Comparison of ENCODE assay signal across 10 cellular contexts in the genomic region with DNA sequence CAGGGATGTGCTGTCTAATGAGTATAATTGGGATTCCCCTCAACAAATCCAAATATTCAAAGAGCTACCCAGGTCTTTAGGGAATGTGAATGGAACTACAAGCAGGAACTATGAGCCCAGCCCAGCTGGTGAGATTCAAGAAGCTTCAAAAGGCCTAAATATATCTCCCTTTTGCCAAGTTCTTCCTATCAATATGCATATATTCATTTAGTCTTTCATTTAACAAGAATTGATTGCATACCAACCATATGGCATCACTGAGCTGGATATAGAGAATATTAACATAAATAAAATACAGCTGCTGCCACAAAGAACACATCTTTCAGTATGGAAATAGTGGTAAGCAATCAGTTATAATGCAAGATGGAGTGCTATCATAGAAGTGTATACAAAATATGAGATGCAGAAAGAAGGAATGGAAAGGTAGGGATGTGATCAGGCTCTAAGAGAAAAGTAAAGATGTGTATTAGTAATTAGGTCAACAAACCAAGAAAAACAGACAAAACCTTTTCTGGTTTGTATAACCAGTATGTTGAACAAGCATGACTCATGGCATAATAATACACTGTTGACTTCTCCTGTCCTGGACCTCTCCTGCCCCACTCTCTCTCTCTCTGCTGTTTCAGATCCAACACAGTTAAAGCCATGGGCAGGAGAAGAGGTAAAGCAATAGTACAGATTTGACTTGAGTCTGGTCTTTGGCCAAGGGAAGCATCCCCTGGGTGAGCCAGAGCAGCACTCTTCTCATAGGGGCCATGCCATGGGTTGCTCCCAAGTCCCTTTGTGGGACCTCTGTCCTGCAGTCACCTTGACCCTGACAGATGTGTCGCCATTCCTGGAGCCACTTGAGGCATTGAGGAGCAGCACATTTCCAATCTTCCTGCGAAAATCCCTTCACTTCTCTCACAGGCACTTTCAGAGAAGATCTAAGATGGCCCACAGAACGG. TPM values are rescaled to one million over a fixed set of nuclear protein-coding genes. Genes with fewer than 3 reads are reported as not detected.
DNase-seq lines count a peak whose midpoint lies in the region; ATAC-seq and TF ChIP-seq lines count a peak whose summit lies in the region.
"Had no signal": no experiment of that assay in that cellular context is flagged by ENCODE, and none has a peak within 500 bp of the region (broad histone marks: within the 10 kb centered on the region; RNA-seq: fewer than 3 reads in every experiment).

No MANE protein-coding gene starts in this region.

- H3K27ac ChIP-seq in SK-N-MC (peak overlapping the region; percentile 91), fibroblast of lung (ENCODE audit: insufficient read depth, low read length) (peak overlapping the region; percentile 83), psoas muscle (peak overlapping the region; percentile 75)

- H3K27me3 ChIP-seq in fibroblast of lung (ENCODE audit: control insufficient read depth, insufficient read depth, low read length) (no peaks in the 10 kb centered on the region), psoas muscle (ENCODE audit: insufficient read depth in 3 of 3, low read length in 2 of 3) (no peaks in the 10 kb centered on the region)

- H3K4me2 ChIP-seq in fibroblast of lung (ENCODE audit: extremely low read depth, insufficient read depth, low read length) = peak overlapping the region; percentile 78

- H3K4me1 ChIP-seq in fibroblast of lung (ENCODE audit: control insufficient read depth, extremely low read depth, insufficient read depth, low read length) (peaks cover 51% of the 10 kb centered on the region), psoas muscle (peaks cover 31% of the 10 kb centered on the region)

- no peaks in the 10 kb centered on the region for H3K36me3 ChIP-seq in SK-N-MC (ENCODE audit: insufficient read depth, low read length)
- no peaks in the 10 kb centered on the region for H3K36me3 ChIP-seq in fibroblast of lung (ENCODE audit: control insufficient read depth, insufficient read depth, low read length)
- H3K36me3 ChIP-seq in psoas muscle (ENCODE audit: insufficient read depth in 1 of 2, low read depth in 1 of 2) = no peaks in the 10 kb centered on the region

- ATAC-seq in psoas muscle = no peak
- ATAC-seq in HG03469 (IDR thresholded peaks at IDR 0.05; ENCODE audit: unreplicated experiment) = no peak
- no peak for ATAC-seq in GM21619 (IDR thresholded peaks at IDR 0.05; ENCODE audit: unreplicated experiment)

- no peaks in the 10 kb centered on the region for H4K20me1 ChIP-seq in fibroblast of lung (ENCODE audit: control insufficient read depth, extremely low read depth, insufficient read depth, low read length)

- no peaks in the 10 kb centered on the region for H3K79me2 ChIP-seq in fibroblast of lung (ENCODE audit: control insufficient read depth, insufficient read depth, low read length)

- no peak overlapping the region for H2AFZ ChIP-seq in fibroblast of lung (ENCODE audit: low read length)

- no peaks in the 10 kb centered on the region for H3K9me3 ChIP-seq in SK-N-MC (ENCODE audit: low read depth, low read length)
- no peaks in the 10 kb centered on the region for H3K9me3 ChIP-seq in fibroblast of lung (ENCODE audit: control insufficient read depth, insufficient read depth, low read depth, low read length)
- H3K9me3 ChIP-seq in psoas muscle = no peaks in the 10 kb centered on the region

- H3K9ac ChIP-seq in SK-N-MC (ENCODE audit: insufficient read length) = peak overlapping the region; percentile 1
- H3K9ac ChIP-seq in fibroblast of lung (ENCODE audit: insufficient read depth, low read length) = no peak overlapping the region

- 84 to 97% (median 96%) methylated on average over 3 of the region's 3 CpGs for WGBS in psoas muscle, 3 donors

- DNase-seq in EH (ENCODE audit: low read depth) (peak; percentile 91), SK-N-MC (ENCODE audit: low read depth, low spot score) (no peak), fibroblast of lung (ENCODE audit: low read depth in 2 of 2) (peak; percentile 74 to 95), psoas muscle (no peak), NOMO-1 (lab: John Stamatoyannopoulos, UW; ENCODE audit: unreplicated experiment in 2 of 2) (no peak), SHP77 (lab: John Stamatoyannopoulos, UW) (no peak)
- DNase-seq: central memory CD4-positive, alpha-beta T cell; SHP77 treated with DMSO at 0.1 percent for 48 hours had no signal

- intact Hi-C loops in psoas muscle (cut with DNase I) = loop anchor here in 1 of 2 donors (5.0 kb wide), 1 partner anchor 69 kb away; the partner anchor contains the start of gene ME3

- TF ChIP-seq CTCF in fibroblast of lung (conservative IDR thresholded peaks at IDR 0.05 in 1 of 2, IDR thresholded peaks at IDR 0.05 in 1 of 2; ENCODE audit: low read depth in 1 of 2, low read length in 2 of 2) (no peak), psoas muscle (IDR thresholded peaks at IDR 0.05) (no peak)

- no peak overlapping the region for H3K4me3 ChIP-seq in SK-N-MC
- H3K4me3 ChIP-seq in fibroblast of lung (replicated peaks in 1 of 4; ENCODE audit: control extremely low read depth in 1 of 4, insufficient read depth in 1 of 4, low read depth in 3 of 4, low read length in 4 of 4) = no peak overlapping the region
- no peak overlapping the region for H3K4me3 ChIP-seq in psoas muscle

RNA-seq across cellular contexts. Expression of gene PRSS23, which starts 58.6 kb away (rescaled TPM):
- total RNA-seq in fibroblast of lung = 141 and 194 TPM in 2 replicates
- 147 and 151 TPM in 2 replicates for polyA plus RNA-seq in fibroblast of lung
- polyA plus RNA-seq in fibroblast of lung (2012) = 90.6 and 123 TPM in 2 replicates
- 77.1 and 107 TPM in 2 replicates for polyA minus RNA-seq in fibroblast of lung (ENCODE audit: low replicate concordance)
- total RNA-seq in psoas muscle = 10 to 100 TPM in 3 of 4 donors, 1 to 10 TPM in 1; 2.3 to 17.8 (median 15.7) TPM
- polyA plus RNA-seq in psoas muscle = 1 to 10 TPM; 3.9 to 4.4 (median 4.0) TPM

Comparison
In these comparisons a context has a peak if more than half of its experiments do, and no peak if none do; other contexts are left out.
1. DNase-seq: peak in EH (single experiment) and fibroblast of lung (2 of 2); none in SK-N-MC (single experiment), psoas muscle (0 of 2), NOMO-1 (0 of 2) and SHP77 (0 of 2).
2. Peak in every context shown above with its lines, with median percentiles within 50 percentile points of each other: H3K27ac ChIP-seq.